8 cellular contexts compared by ENCODE assay signal in the genomic region with DNA sequence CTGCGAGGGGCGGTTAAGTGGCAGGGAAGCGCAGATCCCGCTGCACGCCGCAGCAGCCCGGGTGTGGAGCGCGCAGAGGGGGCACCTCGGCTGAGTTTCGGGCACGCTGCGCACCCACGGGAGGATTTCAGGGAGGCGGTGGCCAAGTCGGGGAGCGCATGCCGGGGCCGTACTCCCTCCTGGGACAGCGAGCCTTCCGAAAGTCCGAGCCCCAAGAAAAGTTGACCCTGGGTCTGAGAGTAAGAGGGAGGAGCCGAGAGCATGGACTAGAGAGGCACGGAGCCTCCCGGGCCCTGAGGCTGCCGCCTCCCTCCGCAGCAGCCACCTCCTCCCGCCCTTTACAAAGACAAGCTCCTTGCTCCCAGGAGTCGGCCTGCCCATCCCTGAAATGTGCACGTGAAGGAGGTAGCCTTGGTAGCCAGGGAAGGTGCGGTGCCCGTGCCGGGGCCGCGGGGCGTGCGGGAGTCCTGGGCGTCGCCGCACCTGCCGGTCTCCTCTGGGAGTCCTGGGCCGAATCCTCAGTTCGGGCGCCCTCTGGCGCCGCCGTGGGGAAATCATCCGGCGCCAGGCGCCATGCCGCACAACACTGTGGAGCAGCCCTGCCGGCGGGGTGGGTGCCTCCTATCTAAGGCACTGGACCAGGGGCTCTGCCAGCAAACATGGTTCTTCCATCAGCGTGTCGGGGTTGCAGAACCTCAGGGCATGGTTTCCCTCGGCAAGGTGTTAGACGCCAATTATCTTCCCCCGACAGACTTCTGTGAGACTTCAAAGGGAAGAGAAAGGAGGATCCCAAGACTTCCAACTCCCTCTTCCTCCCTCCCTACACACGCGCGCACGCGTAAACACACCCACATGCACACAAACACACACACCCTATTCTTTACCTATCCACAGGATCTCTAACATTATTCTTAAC.
DNase-seq lines count a peak whose midpoint lies in the region; ATAC-seq, FAIRE-seq and TF ChIP-seq lines count a peak whose summit lies in the region.

No MANE protein-coding gene starts in this region.

- peaks cover 10% of the 10 kb centered on the region for H3K4me1 Mint-ChIP-seq in activated naive CD4-positive, alpha-beta T cell treated with anti-CD3 and anti-CD28 coated beads, Interleukin-2, amount 10 ng/mL, durations not matched to agents 7 days and 5 days

- H3K4me3 ChIP-seq in GM23248 (peak overlapping the region; percentile 75), SJCRH30 (peak overlapping the region; percentile 59), cardiac muscle cell (peak overlapping the region; percentile 49), pancreas (peak overlapping the region; percentile 20 to 52 (median 40)), tibial nerve (peak overlapping the region; percentile 41 to 63 (median 50))

- no peak for FAIRE-seq in pancreas (lab: Jason Lieb, UNC)

- H3K36me3 Mint-ChIP-seq in activated naive CD4-positive, alpha-beta T cell treated with anti-CD3 and anti-CD28 coated beads, Interleukin-2, amount 10 ng/mL, durations not matched to agents 7 days and 5 days: no peaks in the 10 kb centered on the region

- CTCF ChIA-PET in activated naive CD4-positive, alpha-beta T cell treated with anti-CD3 and anti-CD28 coated beads, Interleukin-2, amount 10 ng/mL, durations not matched to agents 7 days and 5 days (lab: Charles Lee): interaction anchor here (0.8 kb wide), 1 partner anchor 1717 kb away, joined by 4 read pairs; no protein-coding TSS in a partner anchor

- TF ChIP-seq EP300 in tibial nerve (IDR thresholded peaks at IDR 0.05): peak in 1 of 2 donors; percentile 68

- peak overlapping the region; percentile 31 for H3K4me3 Mint-ChIP-seq in activated naive CD4-positive, alpha-beta T cell treated with anti-CD3 and anti-CD28 coated beads, Interleukin-2, amount 10 ng/mL, durations not matched to agents 7 days and 5 days

- ATAC-seq in pancreas: peak; percentile 97 to 99 (median 98)

- no peak overlapping the region for H3K27ac Mint-ChIP-seq in activated naive CD4-positive, alpha-beta T cell treated with anti-CD3 and anti-CD28 coated beads, Interleukin-2, amount 10 ng/mL, durations not matched to agents 7 days and 5 days

- H3K36me3 ChIP-seq in GM23248 (ENCODE audit: low read depth): no peaks in the 10 kb centered on the region
- no peaks in the 10 kb centered on the region for H3K36me3 ChIP-seq in SJCRH30
- no peaks in the 10 kb centered on the region for H3K36me3 ChIP-seq in cardiac muscle cell
- no peaks in the 10 kb centered on the region for H3K36me3 ChIP-seq in pancreas
- no peaks in the 10 kb centered on the region for H3K36me3 ChIP-seq in tibial nerve

- 6% methylated on average over 56 to 62 of the region's 63 CpGs for WGBS in GM23248 (ENCODE audit: low coverage in 1 of 2, low lambda C conversion rate in 2 of 2, missing lambda C conversion rate in 2 of 2), 2 experiments
- WGBS in pancreas, 2 donors: 6% methylated on average over 63 of the region's 63 CpGs
- 8 to 16% methylated on average over 24 to 47 of the region's 63 CpGs for WGBS in tibial nerve, 2 donors

- in situ Hi-C loops in GM23248 (cut with MboI): loop anchor here (10.0 kb wide), 1 partner anchor 459 kb away; no protein-coding TSS in a partner anchor

- peak overlapping the region; percentile 90 for H2AFZ ChIP-seq in GM23248

- no peaks in the 10 kb centered on the region for H3K79me2 ChIP-seq in GM23248 (ENCODE audit: insufficient read depth)

- TF ChIP-seq CTCF in cardiac muscle cell (IDR thresholded peaks at IDR 0.05; ENCODE audit: low read depth, low read length) (peak; percentile 87), pancreas (IDR thresholded peaks at IDR 0.05) (peak; percentile 73 to 88 (median 82)), tibial nerve (IDR thresholded peaks at IDR 0.05) (peak; percentile 83 to 98 (median 94))

- peak; percentile 51 for DNase-seq in EH (ENCODE audit: low read depth)
- peak; percentile 79 for DNase-seq in GM23248
- peak; percentile 65 for DNase-seq in LHCN-M2 (ENCODE audit: low read depth)
- peak; percentile 70 to 80 for DNase-seq in SJCRH30
- peak; percentile 74 for DNase-seq in activated naive CD4-positive, alpha-beta T cell treated with anti-CD3 and anti-CD28 coated beads, Interleukin-2, amount 10 ng/mL, durations not matched to agents 7 days and 5 days
- peak; percentile 56 to 85 for DNase-seq in cardiac muscle cell (ENCODE audit: low read depth in 1 of 2, low spot score in 1 of 2)
- DNase-seq in pancreas: peak; percentile 67 to 96 (median 84)
- DNase-seq in tibial nerve (ENCODE audit: low spot score in 2 of 2): peak; percentile 65 to 77

- intact Hi-C loops in pancreas (cut with DNase I): no loop called here

- peaks cover 55% of the 10 kb centered on the region for H3K4me1 ChIP-seq in GM23248 (ENCODE audit: insufficient read depth)
- peaks cover 7% of the 10 kb centered on the region; the same call in 1 of the 2 replicates for H3K4me1 ChIP-seq in SJCRH30
- H3K4me1 ChIP-seq in cardiac muscle cell (ENCODE audit: low read depth): peaks cover 5% of the 10 kb centered on the region
- H3K4me1 ChIP-seq in pancreas: peaks cover 0 to 4% (median 0%) of the 10 kb centered on the region in 3 donors
- H3K4me1 ChIP-seq in tibial nerve: peaks cover 0 to 15% (median 0%) of the 10 kb centered on the region in 4 donors

- peaks cover 49% of the 10 kb centered on the region for H3F3A ChIP-seq in GM23248 (ENCODE audit: insufficient read depth)

- H3K9me3 ChIP-seq in GM23248 (ENCODE audit: low read depth): no peaks in the 10 kb centered on the region
- H3K9me3 ChIP-seq in SJCRH30 (replicated peaks): no peaks in the 10 kb centered on the region; the same call in 1 of the 2 replicates
- H3K9me3 ChIP-seq in cardiac muscle cell (ENCODE audit: low read depth): no peaks in the 10 kb centered on the region
- H3K9me3 ChIP-seq in pancreas: no peaks in the 10 kb centered on the region
- no peaks in the 10 kb centered on the region for H3K9me3 ChIP-seq in tibial nerve

- H3K27ac ChIP-seq in GM23248 (no peak overlapping the region), SJCRH30 (no peak overlapping the region), cardiac muscle cell (no peak overlapping the region), pancreas (peak overlapping the region in 1 of 4 donors; percentile 27), tibial nerve (peak overlapping the region in 1 of 4 donors; percentile 58)

- H3K27me3 Mint-ChIP-seq in activated naive CD4-positive, alpha-beta T cell treated with anti-CD3 and anti-CD28 coated beads, Interleukin-2, amount 10 ng/mL, durations not matched to agents 7 days and 5 days: peaks cover 30% of the 10 kb centered on the region

- H3K9me3 Mint-ChIP-seq in activated naive CD4-positive, alpha-beta T cell treated with anti-CD3 and anti-CD28 coated beads, Interleukin-2, amount 10 ng/mL, durations not matched to agents 7 days and 5 days: no peaks in the 10 kb centered on the region

- TF ChIP-seq POLR2A in tibial nerve (IDR thresholded peaks at IDR 0.05): no peak

- no peaks in the 10 kb centered on the region; the same call in 1 of the 2 replicates for H3K9me2 ChIP-seq in GM23248 (ENCODE audit: insufficient read depth)

- H3K9ac ChIP-seq in GM23248: peak overlapping the region; percentile 31

- H4K20me1 ChIP-seq in GM23248 (ENCODE audit: insufficient read depth): no peaks in the 10 kb centered on the region

- no peaks in the 10 kb centered on the region for H3K27me3 ChIP-seq in GM23248 (replicated peaks; ENCODE audit: insufficient read depth)
- H3K27me3 ChIP-seq in SJCRH30: no peaks in the 10 kb centered on the region
- peaks cover 9% of the 10 kb centered on the region for H3K27me3 ChIP-seq in cardiac muscle cell
- H3K27me3 ChIP-seq in pancreas: no peaks in the 10 kb centered on the region
- H3K27me3 ChIP-seq in tibial nerve: no peaks in the 10 kb centered on the region

- H3K4me2 ChIP-seq in GM23248 (ENCODE audit: unreplicated experiment): peak overlapping the region; percentile 87
